In the genomic region with DNA sequence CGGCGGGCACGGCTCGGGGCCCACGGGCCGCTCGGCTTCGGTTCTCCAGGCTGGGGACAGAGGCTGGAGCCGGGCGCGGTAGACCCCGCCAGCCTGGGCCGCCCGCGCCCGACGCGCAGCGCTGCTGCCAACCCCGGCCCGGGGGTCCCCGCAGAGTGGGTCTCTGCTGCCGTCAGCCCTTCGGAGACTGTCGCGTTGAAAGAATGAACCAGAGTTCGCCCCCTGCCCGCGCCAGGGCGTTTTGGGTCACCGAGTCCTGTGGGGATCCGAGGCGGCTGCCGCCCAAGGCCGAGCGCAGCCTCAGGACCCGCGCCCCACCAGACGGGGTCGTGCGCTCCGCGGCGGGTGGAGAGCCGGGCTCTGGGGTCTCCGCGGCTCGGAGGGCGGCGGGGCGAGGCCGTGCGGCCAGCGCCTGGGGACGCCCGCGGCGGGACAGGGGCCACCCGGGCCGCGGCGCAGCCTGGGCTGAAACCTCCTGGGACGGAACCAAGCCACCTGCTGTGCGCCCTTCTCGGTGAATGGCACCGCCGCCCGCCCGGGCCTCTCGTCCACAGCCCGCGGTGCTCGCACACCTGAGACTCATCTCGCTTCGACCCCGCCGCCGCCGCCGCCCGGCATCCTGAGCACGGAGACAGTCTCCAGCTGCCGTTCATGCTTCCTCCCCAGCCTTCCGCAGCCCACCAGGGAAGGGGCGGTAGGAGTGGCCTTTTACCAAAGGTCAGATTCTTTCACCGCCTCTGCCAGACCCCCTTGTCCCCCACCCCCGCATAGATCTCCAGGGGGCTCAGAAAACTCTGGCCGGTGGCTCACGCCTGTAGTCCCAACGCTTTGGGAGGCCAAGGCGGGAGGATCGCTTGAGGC, we compare ENCODE assay signal across 1 cellular context.
A peak's percentile ranks its signal among the peaks of the same experiment; 100 is the strongest.
TF ChIP-seq lines count a peak whose summit lies in the region.

No MANE protein-coding gene starts in this region.

TF ChIP-seq in H1, 55 proteins besides CTCF, POLR2A, EP300 and RAD21:
- TF ChIP-seq KDM4A (IDR thresholded peaks at IDR 0.05; ENCODE audit: low read depth, low read length, severe bottlenecking): peak; percentile 87
- no peak for TF ChIP-seq FOSL1 (IDR thresholded peaks at IDR 0.05; ENCODE audit: insufficient read depth, low read depth, low read length)
- peak; percentile 76 for TF ChIP-seq EZH2 (IDR thresholded peaks at IDR 0.05; ENCODE audit: low read depth, low read length, severe bottlenecking)
- TF ChIP-seq TAF7 (optimal IDR thresholded peaks at IDR 0.05; ENCODE audit: borderline replicate concordance, low read depth, low read length): no peak
- no peak for TF ChIP-seq RFX5 (IDR thresholded peaks at IDR 0.05; ENCODE audit: borderline replicate concordance, low read depth, low read length)
- peak; percentile 49; the same call in 1 of the 2 replicates for TF ChIP-seq SUZ12 (IDR thresholded peaks at IDR 0.05; ENCODE audit: low read length)
- no peak for TF ChIP-seq POU5F1 (IDR thresholded peaks at IDR 0.05; ENCODE audit: low read depth, low read length)
TF ChIP-seq in H1: peak in this region for 3.
